16 cellular contexts compared by ENCODE assay signal in the genomic region with DNA sequence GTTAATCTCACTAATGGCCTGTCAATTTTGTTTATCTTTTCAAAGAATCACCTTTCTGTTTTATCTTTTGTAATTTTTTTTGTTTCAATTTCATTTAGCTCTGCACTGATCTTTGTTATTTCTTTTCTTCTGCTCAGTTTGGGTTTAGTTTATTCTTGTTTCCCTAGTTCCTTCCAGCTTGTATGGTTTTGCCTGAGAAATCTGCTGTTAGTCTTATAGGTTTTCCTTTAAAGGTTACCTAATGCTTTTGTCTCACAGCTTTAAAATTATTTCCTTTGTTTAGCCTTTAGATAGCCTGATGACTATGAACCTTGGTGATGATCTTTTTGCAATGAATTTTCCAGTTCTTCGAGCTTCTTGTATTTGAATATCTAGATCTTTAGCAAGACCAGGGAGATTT.
DNase-seq lines count a peak whose midpoint lies in the region; ATAC-seq and TF ChIP-seq lines count a peak whose summit lies in the region.
"Had no signal": no experiment of that assay in that cellular context is flagged by ENCODE, and none has a peak within 500 bp of the region (broad histone marks: within the 10 kb centered on the region; RNA-seq: fewer than 3 reads in every experiment).

No MANE protein-coding gene starts in this region.

- ATAC-seq in WTC11 (no peak), HG02885 (IDR thresholded peaks at IDR 0.05; ENCODE audit: poor library complexity, unreplicated experiment) (no peak)
- ATAC-seq: A549; CD8-positive, alpha-beta T cell had no signal

- CTCF ChIA-PET in HEK293T (lab: Yijun Ruan, JAX) = interaction anchor here (0.6 kb wide), 1 partner anchor 24 kb away, joined by 3 read pairs; no protein-coding TSS in a partner anchor
- CTCF ChIA-PET in WTC11 (lab: Charles Lee) = no interaction called here

- TF ChIP-seq CTCF in WTC11 (IDR thresholded peaks at IDR 0.05) = no peak
- no peak for TF ChIP-seq CTCF in endothelial cell (IDR thresholded peaks at IDR 0.05; ENCODE audit: unreplicated experiment)

- H3K4me3 Mint-ChIP-seq in WTC11 (no peak overlapping the region), endothelial cell (ENCODE audit: unreplicated experiment) (no peak overlapping the region)
- H3K4me3 Mint-ChIP-seq: B cell; CD4-positive, alpha-beta T cell; CD8-positive, alpha-beta T cell had no signal

- H3K36me3 Mint-ChIP-seq in WTC11 = no peaks in the 10 kb centered on the region
- H3K36me3 Mint-ChIP-seq in endothelial cell (ENCODE audit: low read depth, unreplicated experiment) = no peaks in the 10 kb centered on the region
- H3K36me3 Mint-ChIP-seq: CD8-positive, alpha-beta T cell had no signal

- H3K4me1 Mint-ChIP-seq in WTC11 (no peaks in the 10 kb centered on the region), endothelial cell (ENCODE audit: unreplicated experiment) (no peaks in the 10 kb centered on the region)
- H3K4me1 Mint-ChIP-seq: B cell had no signal

- no peak overlapping the region for H3K27ac Mint-ChIP-seq in WTC11
- H3K27ac Mint-ChIP-seq in endothelial cell (ENCODE audit: unreplicated experiment) = no peak overlapping the region
- H3K27ac Mint-ChIP-seq: B cell; CD4-positive, alpha-beta T cell; CD8-positive, alpha-beta T cell had no signal

- POLR2A ChIA-PET in HEK293T (lab: Yijun Ruan, JAX) = no interaction called here
- POLR2A ChIA-PET in WTC11 (lab: Charles Lee) = no interaction called here

- H3K27me3 Mint-ChIP-seq in WTC11 (ENCODE audit: low read depth) (no peaks in the 10 kb centered on the region), endothelial cell (ENCODE audit: unreplicated experiment) (peaks cover 2% of the 10 kb centered on the region)
- H3K27me3 Mint-ChIP-seq: B cell; CD4-positive, alpha-beta T cell had no signal

- H3K9me3 Mint-ChIP-seq in WTC11 (peaks cover 24% of the 10 kb centered on the region), endothelial cell (ENCODE audit: unreplicated experiment) (no peaks in the 10 kb centered on the region)

- DNase-seq in NCI-H748 (lab: John Stamatoyannopoulos, UW; ENCODE audit: unreplicated experiment) (peak; percentile 10), NCI-H748 treated with DMSO at 0.1 percent for 48 hours (lab: John Stamatoyannopoulos, UW) (no peak), HEK293T (ENCODE audit: extremely low spot score) (no peak), WTC11 (ENCODE audit: low spot score) (no peak), endothelial cell (ENCODE audit: low spot score) (no peak), superior temporal gyrus (ENCODE audit: extremely low spot score) (no peak)
- DNase-seq: AML-193; Caco-2; Calu3; CD4-positive, alpha-beta T cell; CD8-positive, alpha-beta T cell; DMS79 treated with DMSO at 0.1 percent for 48 hours; GDM1 had no signal

TF ChIP-seq in HEK293T, 16 proteins besides CTCF, POLR2A, EP300 and RAD21:
- TF ChIP-seq ARNT (IDR thresholded peaks at IDR 0.05) = no peak
- TF ChIP-seq LEF1 (IDR thresholded peaks at IDR 0.05; ENCODE audit: borderline replicate concordance) = 0 out of 2 replicates have a peak, but pooled peaks have one; percentile 9
- TF ChIP-seq ZNF384 (IDR thresholded peaks at IDR 0.05) = no peak
TF ChIP-seq in HEK293T: peak in this region for 1.

TF ChIP-seq in WTC11, 78 proteins besides CTCF, POLR2A, EP300 and RAD21:
- TF ChIP-seq ZNF317 (CRISPR knock-in tag; IDR thresholded peaks at IDR 0.05; ENCODE audit: borderline replicate concordance, low read depth) (peak; percentile 86), STAT6 (CRISPR knock-in tag; conservative IDR thresholded peaks at IDR 0.05; ENCODE audit: low read depth) (no peak)
TF ChIP-seq in WTC11: peak in this region for 1.
